ENCODE assay signal across 24 cellular contexts in genomic region chr1:87074001-87074795, GRCh38.
DNase-seq lines count a peak whose midpoint lies in the region; ATAC-seq, FAIRE-seq and TF ChIP-seq lines count a peak whose summit lies in the region.
"Had no signal": no experiment of that assay in that cellular context is flagged by ENCODE, and none has a peak within 500 bp of the region (broad histone marks: within the 10 kb centered on the region; RNA-seq: fewer than 3 reads in every experiment).

No MANE protein-coding gene starts in this region.

- FAIRE-seq in GM12892 (lab: Jason Lieb, UNC): peak; percentile 24
- no peak for FAIRE-seq in astrocyte (lab: Jason Lieb, UNC)
- FAIRE-seq in pancreas (lab: Jason Lieb, UNC): peak; percentile 23
- FAIRE-seq: A549, HTR-8/SVneo had no signal

- TF ChIP-seq POLR2A in GM12892 (IDR thresholded peaks at IDR 0.05; ENCODE audit: low read depth, low read length): no peak

- no peaks in the 10 kb centered on the region for H3K9me3 Mint-ChIP-seq in astrocyte (ENCODE audit: unreplicated experiment)
- H3K9me3 Mint-ChIP-seq in naive thymus-derived CD4-positive, alpha-beta T cell: no peaks in the 10 kb centered on the region
- H3K9me3 Mint-ChIP-seq: IgD-negative memory B cell had no signal

- no peaks in the 10 kb centered on the region for H3K9me3 ChIP-seq in astrocyte (ENCODE audit: insufficient read depth, low read depth, low read length)
- H3K9me3 ChIP-seq in pancreas: no peaks in the 10 kb centered on the region
- no peaks in the 10 kb centered on the region for H3K9me3 ChIP-seq in naive thymus-derived CD4-positive, alpha-beta T cell (ENCODE audit: control insufficient read depth in 2 of 3, low read length in 3 of 3)
- H3K9me3 ChIP-seq: A549, HAP-1, SJSA1 had no signal

- no peak for DNase-seq in GM12892 (ENCODE audit: insufficient read length)
- peak; percentile 22 for DNase-seq in astrocyte (ENCODE audit: low read depth)
- peak; percentile 28 for DNase-seq in fibroblast of pulmonary artery (ENCODE audit: low read depth)
- no peak for DNase-seq in pancreas
- no peak for DNase-seq in central memory CD4-positive, alpha-beta T cell
- no peak for DNase-seq in naive thymus-derived CD4-positive, alpha-beta T cell
- DNase-seq: DMS 273 treated with DMSO at 0.1 percent for 48 hours, Kasumi-1, MM.1S, NCI-H1105, NCI-H1694 treated with DMSO at 0.1 percent for 48 hours, NCI-H2107, NCI-H2227 treated with DMSO at 0.1 percent for 48 hours, NCI-H524, PC-9 had no signal

- POLR2A ChIA-PET in naive thymus-derived CD4-positive, alpha-beta T cell (lab: Charles Lee): interaction anchor here (0.6 kb wide), 1 partner anchor 11 kb away, joined by 3 read pairs; no protein-coding TSS in a partner anchor

- no peaks in the 10 kb centered on the region for H3K4me1 ChIP-seq in astrocyte (ENCODE audit: insufficient read depth, low read length)
- H3K4me1 ChIP-seq in pancreas: no peaks in the 10 kb centered on the region
- no peaks in the 10 kb centered on the region for H3K4me1 ChIP-seq in naive thymus-derived CD4-positive, alpha-beta T cell (ENCODE audit: control insufficient read depth in 2 of 2, insufficient read depth in 2 of 2, low read length in 2 of 2)
- H3K4me1 ChIP-seq: A549, SJSA1 had no signal

- no peak overlapping the region for H3K4me3 Mint-ChIP-seq in astrocyte (ENCODE audit: unreplicated experiment)
- H3K4me3 Mint-ChIP-seq in naive thymus-derived CD4-positive, alpha-beta T cell: no peak overlapping the region
- H3K4me3 Mint-ChIP-seq: IgD-negative memory B cell had no signal

- H3K4me2 ChIP-seq in astrocyte (ENCODE audit: low read length): no peak overlapping the region
- H3K4me2 ChIP-seq: A549, PC-9 had no signal

- peaks cover 3% of the 10 kb centered on the region for H3K36me3 Mint-ChIP-seq in astrocyte (ENCODE audit: low read depth, unreplicated experiment)
- peaks cover 5 to 15% (median 9%) of the 10 kb centered on the region in 5 donors for H3K36me3 Mint-ChIP-seq in naive thymus-derived CD4-positive, alpha-beta T cell

- H3K9ac ChIP-seq in astrocyte (ENCODE audit: low read length): no peak overlapping the region

- no peaks in the 10 kb centered on the region for H3K79me2 ChIP-seq in astrocyte (ENCODE audit: insufficient read depth, low read length)

- no peak overlapping the region for H3K4me3 ChIP-seq in astrocyte (ENCODE audit: insufficient read depth, low read depth, low read length)
- no peak overlapping the region for H3K4me3 ChIP-seq in fibroblast of pulmonary artery (replicated peaks; ENCODE audit: low read depth, low read length)
- H3K4me3 ChIP-seq in pancreas: no peak overlapping the region
- H3K4me3 ChIP-seq in naive thymus-derived CD4-positive, alpha-beta T cell (ENCODE audit: low read length): no peak overlapping the region
- H3K4me3 ChIP-seq: A549, HAP-1, PC-9, SJSA1 had no signal

- intact Hi-C loops in pancreas (cut with DNase I): no loop called here
- intact Hi-C loops in naive thymus-derived CD4-positive, alpha-beta T cell (cut with micrococcal nuclease): no loop called here

- TF ChIP-seq CTCF in astrocyte (IDR thresholded peaks at IDR 0.05; ENCODE audit: insufficient read depth, low read depth, low read length) (no peak), fibroblast of pulmonary artery (IDR thresholded peaks at IDR 0.05; ENCODE audit: low read length, missing control alignments) (no peak), pancreas (IDR thresholded peaks at IDR 0.05) (no peak)

- H2AFZ ChIP-seq in astrocyte (ENCODE audit: low read depth, low read length): no peak overlapping the region
- H2AFZ ChIP-seq: PC-9 had no signal

- ATAC-seq in pancreas: no peak
- no peak for ATAC-seq in HG02885 (IDR thresholded peaks at IDR 0.05; ENCODE audit: poor library complexity, unreplicated experiment)
- ATAC-seq in HG03457 (IDR thresholded peaks at IDR 0.05; ENCODE audit: unreplicated experiment): no peak
- no peak for ATAC-seq in naive thymus-derived CD4-positive, alpha-beta T cell
- ATAC-seq: A549 had no signal

- H3K36me3 ChIP-seq in astrocyte (ENCODE audit: insufficient read depth, low read length) (no peaks in the 10 kb centered on the region), pancreas (no peaks in the 10 kb centered on the region)
- no peaks in the 10 kb centered on the region for H3K36me3 ChIP-seq in naive thymus-derived CD4-positive, alpha-beta T cell (ENCODE audit: control insufficient read depth in 2 of 3, insufficient read depth in 3 of 3, low read length in 3 of 3)
- H3K36me3 ChIP-seq: HAP-1, SJSA1 had no signal

- H3K27ac ChIP-seq in astrocyte (ENCODE audit: low read depth, low read length) (no peak overlapping the region), pancreas (no peak overlapping the region)
- H3K27ac ChIP-seq in naive thymus-derived CD4-positive, alpha-beta T cell (ENCODE audit: low read depth, low read length): no peak overlapping the region
- H3K27ac ChIP-seq: A549, C4-2B, HL-60, PC-9, SJSA1 had no signal

- 87 to 89% methylated on average over 2 of the region's 2 CpGs for WGBS in pancreas, 2 donors

- CTCF ChIA-PET in naive thymus-derived CD4-positive, alpha-beta T cell (lab: Charles Lee): interaction anchor here (1.9 kb wide), 1 partner anchor 11 kb away, joined by 5 read pairs; no protein-coding TSS in a partner anchor

- H3K4me1 Mint-ChIP-seq in astrocyte (ENCODE audit: low read depth, unreplicated experiment): peaks cover 4% of the 10 kb centered on the region
- peaks cover 0 to 12% (median 0%) of the 10 kb centered on the region in 7 donors for H3K4me1 Mint-ChIP-seq in naive thymus-derived CD4-positive, alpha-beta T cell
- H3K4me1 Mint-ChIP-seq: IgD-negative memory B cell had no signal

- H4K20me1 ChIP-seq in astrocyte (ENCODE audit: insufficient read depth, low read length): no peaks in the 10 kb centered on the region

- no peak overlapping the region for H3K27ac Mint-ChIP-seq in astrocyte (ENCODE audit: unreplicated experiment)
- no peak overlapping the region for H3K27ac Mint-ChIP-seq in naive thymus-derived CD4-positive, alpha-beta T cell

- no peaks in the 10 kb centered on the region for H3K27me3 Mint-ChIP-seq in astrocyte (ENCODE audit: low read depth, unreplicated experiment)
- no peaks in the 10 kb centered on the region for H3K27me3 Mint-ChIP-seq in naive thymus-derived CD4-positive, alpha-beta T cell
- H3K27me3 Mint-ChIP-seq: IgD-negative memory B cell had no signal

- H3K27me3 ChIP-seq in astrocyte (ENCODE audit: insufficient read depth, low read length) (no peaks in the 10 kb centered on the region), pancreas (no peaks in the 10 kb centered on the region)
- no peaks in the 10 kb centered on the region for H3K27me3 ChIP-seq in naive thymus-derived CD4-positive, alpha-beta T cell (ENCODE audit: control insufficient read depth in 2 of 2, insufficient read depth in 2 of 2, low read length in 2 of 2)
- H3K27me3 ChIP-seq: SJSA1 had no signal

Comparison
In these comparisons a context has a peak if more than half of its experiments do, and no peak if none do; other contexts are left out.
1. DNase-seq: peak in astrocyte (single experiment) and fibroblast of pulmonary artery (single experiment); none in GM12892 (single experiment), pancreas (0 of 6), central memory CD4-positive, alpha-beta T cell (single experiment) and naive thymus-derived CD4-positive, alpha-beta T cell (0 of 9).